Comparison of ENCODE assay signal across 14 cellular contexts in the genomic region with DNA sequence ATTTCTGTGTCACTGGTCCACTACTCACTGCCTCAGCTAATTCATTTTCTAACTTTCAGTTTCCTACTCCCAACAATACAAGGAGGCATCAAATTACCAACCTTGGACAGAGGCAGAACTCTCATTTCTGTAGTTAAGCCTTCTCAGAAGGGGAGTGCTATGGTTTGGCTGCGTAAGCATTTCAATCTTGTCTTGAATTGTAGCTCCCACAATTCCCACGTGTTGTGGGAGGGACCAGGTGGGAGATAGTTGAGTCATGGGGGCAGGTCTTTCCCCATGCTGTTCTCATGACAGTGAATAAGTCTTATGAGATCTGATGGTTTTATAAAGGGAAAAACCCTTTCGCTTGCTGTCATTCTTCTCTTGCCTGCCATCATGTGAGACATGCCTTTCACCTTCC. TPM values are rescaled to one million over a fixed set of nuclear protein-coding genes. Genes with fewer than 3 reads are reported as not detected.
DNase-seq lines count a peak whose midpoint lies in the region; ATAC-seq and TF ChIP-seq lines count a peak whose summit lies in the region.
"Had no signal": no experiment of that assay in that cellular context is flagged by ENCODE, and none has a peak within 500 bp of the region (broad histone marks: within the 10 kb centered on the region; RNA-seq: fewer than 3 reads in every experiment).

No MANE protein-coding gene starts in this region.

- intact Hi-C loops in esophagus squamous epithelium (cut with DNase I): no loop called here

- peaks cover 10% of the 10 kb centered on the region for H3K9me3 Mint-ChIP-seq in memory B cell

- no peaks in the 10 kb centered on the region for H3K9me3 ChIP-seq in esophagus squamous epithelium
- H3K9me3 ChIP-seq: gastroesophageal sphincter had no signal

- TF ChIP-seq CTCF in GM13977 (IDR thresholded peaks at IDR 0.05; ENCODE audit: extremely low read depth, insufficient read depth, missing control alignments) (no peak), RWPE1 (conservative IDR thresholded peaks at IDR 0.05; ENCODE audit: low read depth) (no peak), esophagus squamous epithelium (IDR thresholded peaks at IDR 0.05) (no peak)

- no peak for TF ChIP-seq POLR2A in esophagus squamous epithelium (IDR thresholded peaks at IDR 0.05)

- H3K27ac ChIP-seq in RWPE1 (no peak overlapping the region), caudate nucleus (ENCODE audit: low read depth, low read length) (no peak overlapping the region), esophagus squamous epithelium (no peak overlapping the region)
- H3K27ac ChIP-seq: brain microvascular endothelial cell, gastroesophageal sphincter, stomach had no signal

- in situ Hi-C loops in GM13977 (cut with MboI; ENCODE audit: low pct_unique_long_range_greater_than_20kb, low sequenced_read_pairs, unreplicated experiment): no loop called here

- peaks cover 0 to 11% (median 0%) of the 10 kb centered on the region in 3 donors for H3K4me1 ChIP-seq in esophagus squamous epithelium
- H3K4me1 ChIP-seq: gastroesophageal sphincter, stomach had no signal

- H3K27me3 Mint-ChIP-seq in memory B cell: peaks cover 1% of the 10 kb centered on the region

- peak overlapping the region; percentile 25 for H3K4me3 Mint-ChIP-seq in memory B cell
- H3K4me3 Mint-ChIP-seq: naive thymus-derived CD4-positive, alpha-beta T cell had no signal

- POLR2A ChIA-PET in RWPE1 (lab: Yijun Ruan, JAX; ENCODE audit: low non-redundant PET): no interaction called here

- peaks cover 20% of the 10 kb centered on the region for H3K4me1 Mint-ChIP-seq in memory B cell

- no peak overlapping the region for H3K4me3 ChIP-seq in esophagus squamous epithelium
- H3K4me3 ChIP-seq: gastroesophageal sphincter, stomach had no signal

- H3K27ac Mint-ChIP-seq in memory B cell: peak overlapping the region; percentile 25
- H3K27ac Mint-ChIP-seq: naive thymus-derived CD4-positive, alpha-beta T cell had no signal

- H3K27me3 ChIP-seq in esophagus squamous epithelium: peaks cover 0 to 44% (median 0%) of the 10 kb centered on the region in 4 donors
- H3K27me3 ChIP-seq: brain microvascular endothelial cell had no signal

- peak; percentile 63 for ATAC-seq in GM21367 (IDR thresholded peaks at IDR 0.05; ENCODE audit: unreplicated experiment)
- ATAC-seq in memory B cell (ENCODE audit: low read depth): peak; percentile 73
- no peak for ATAC-seq in GM21717 (IDR thresholded peaks at IDR 0.05; ENCODE audit: unreplicated experiment)
- ATAC-seq: gastroesophageal sphincter; naive thymus-derived CD4-positive, alpha-beta T cell had no signal

- peaks cover 2% of the 10 kb centered on the region for H3K36me3 Mint-ChIP-seq in memory B cell

- DNase-seq in GM13977 (ENCODE audit: low spot score) (peak; percentile 45), HT1080 (ENCODE audit: low read depth) (peak; percentile 4), memory B cell (ENCODE audit: low spot score in 2 of 2) (peak in 1 of 2 donors; percentile 20), RWPE1 (ENCODE audit: low spot score) (no peak), caudate nucleus (lab: John Stamatoyannopoulos, UW) (no peak), esophagus squamous epithelium (lab: John Stamatoyannopoulos, UW) (no peak)
- DNase-seq: brain microvascular endothelial cell, DND-41, NCI-H1436 treated with DMSO at 0.1 percent for 48 hours, stomach had no signal

- H3K36me3 ChIP-seq in esophagus squamous epithelium: no peaks in the 10 kb centered on the region
- H3K36me3 ChIP-seq: brain microvascular endothelial cell, gastroesophageal sphincter, stomach had no signal

- CTCF ChIA-PET in RWPE1 (lab: Yijun Ruan, JAX): no interaction called here

- WGBS in esophagus squamous epithelium, 2 donors: 40 to 49% methylated on average over 2 to 3 of the region's 3 CpGs

RNA-seq across cellular contexts. Expression of a gene that starts 22.9 kb away (rescaled TPM):
- 0.33 and 0.61 TPM in 2 replicates for total RNA-seq in HT1080 (2014; rRNA removed; shearing (Covaris generic))
- 4.6 and 5.1 TPM in 2 replicates for polyA plus RNA-seq in HT1080 (2015; cell fraction: cytosol; rRNA removed)
- polyA plus RNA-seq in HT1080 (2015; cell fraction: nucleus; rRNA removed): 6.3 and 8.3 TPM in 2 replicates
- total RNA-seq in esophagus squamous epithelium: 100 to 1,000 TPM in 2 of 4 donors, 10 to 100 TPM in 2; 26.0 to 440 (median 115) TPM

RNA-seq across cellular contexts. Expression of a gene that starts 55.6 kb away (rescaled TPM):
- total RNA-seq in HT1080 (2014; rRNA removed; shearing (Covaris generic)): not detected in 2 replicates
- not detected in 2 replicates for polyA plus RNA-seq in HT1080 (2015; cell fraction: cytosol; rRNA removed)
- not detected in 2 replicates for polyA plus RNA-seq in HT1080 (2015; cell fraction: nucleus; rRNA removed)
- not detected for total RNA-seq in esophagus squamous epithelium
- total RNA-seq: gastroesophageal sphincter; naive thymus-derived CD4-positive, alpha-beta T cell; stomach had no signal
- polyA plus RNA-seq: naive thymus-derived CD4-positive, alpha-beta T cell; stomach had no signal

Comparison
In these comparisons a context has a peak if more than half of its experiments do, and no peak if none do; other contexts are left out.
1. DNase-seq: peak in GM13977 (single experiment) and HT1080 (single experiment); none in RWPE1 (single experiment), caudate nucleus (0 of 61) and esophagus squamous epithelium (single experiment).
2. RNA of a gene that starts 22.9 kb away (total RNA-seq): 26.0 to 440 TPM in esophagus squamous epithelium; 0.33 to 0.61 TPM in HT1080; every median in the first group is over 10 times any median in the second.